8 cellular contexts compared by ENCODE assay signal in the genomic region with DNA sequence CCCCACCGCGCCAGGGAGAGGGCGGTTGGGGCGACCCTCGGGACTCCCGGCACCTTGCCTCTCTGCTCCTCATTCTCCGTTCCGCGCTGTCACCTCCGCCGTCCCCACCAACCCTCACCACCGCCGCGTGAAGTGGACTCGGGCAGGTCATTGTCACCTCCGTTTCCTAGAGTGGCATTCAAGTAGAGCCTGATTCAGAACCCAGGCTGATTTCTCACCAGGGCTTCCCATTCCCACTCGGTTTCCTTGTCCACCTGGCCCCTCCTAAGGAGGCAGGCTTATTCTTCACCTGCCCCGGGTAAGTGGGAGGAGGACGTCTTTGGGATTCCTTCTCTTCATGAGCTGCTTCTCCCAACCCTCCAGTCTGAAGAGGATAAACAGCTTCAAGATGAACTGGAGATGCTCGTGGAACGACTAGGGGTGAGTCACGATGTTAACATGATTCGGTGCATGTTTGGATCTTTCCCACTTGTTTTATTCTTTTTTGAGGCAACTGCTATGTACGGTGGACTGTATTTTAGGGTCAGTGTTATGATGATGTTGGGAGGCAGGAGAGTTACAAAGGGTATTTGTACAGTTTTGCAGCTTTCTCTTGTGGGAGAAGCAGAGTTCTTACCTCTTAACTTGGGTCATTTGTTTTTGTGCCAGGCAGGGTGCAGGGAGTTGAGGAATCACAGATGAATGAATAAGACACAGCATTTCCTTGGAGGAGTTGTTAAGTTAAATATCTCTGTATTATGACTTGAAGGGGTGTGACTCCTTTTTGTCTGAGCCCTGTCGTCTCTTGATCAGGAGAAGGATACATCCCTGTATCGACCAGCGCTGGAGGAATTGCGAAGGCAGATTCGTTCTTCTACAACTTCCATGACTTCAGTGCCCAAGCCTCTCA. TPM values are rescaled to one million over a fixed set of nuclear protein-coding genes. Genes with fewer than 3 reads are reported as not detected.
A peak's percentile ranks its signal among the peaks of the same experiment; 100 is the strongest.
DNase-seq lines count a peak whose midpoint lies in the region; ATAC-seq, FAIRE-seq and TF ChIP-seq lines count a peak whose summit lies in the region.

No MANE protein-coding gene starts in this region.

- intact Hi-C loops in kidney (cut with DNase I): no loop called here

- peak overlapping the region; percentile 95 for H3K9ac ChIP-seq in BLaER1
- peak overlapping the region; percentile 97 for H3K9ac ChIP-seq in adipocyte (ENCODE audit: low read length)
- peak overlapping the region; percentile 57 to 83 for H3K9ac ChIP-seq in kidney (ENCODE audit: low read length in 2 of 2)

- no peak for FAIRE-seq in kidney (lab: Jason Lieb, UNC)

- no peak for TF ChIP-seq CTCF in kidney (IDR thresholded peaks at IDR 0.05; ENCODE audit: borderline replicate concordance, extremely low read depth, insufficient read depth)
- no peak for TF ChIP-seq CTCF in thoracic aorta (IDR thresholded peaks at IDR 0.05)

- H3K27ac ChIP-seq in BLaER1: peak overlapping the region; percentile 89
- no peak overlapping the region for H3K27ac ChIP-seq in kidney (ENCODE audit: low read depth in 2 of 2, low read length in 2 of 2)
- peak overlapping the region; percentile 31 to 54 for H3K27ac ChIP-seq in thoracic aorta

- H3K4me3 ChIP-seq in BLaER1 (peak overlapping the region; percentile 98), adipocyte (ENCODE audit: low read length) (peak overlapping the region; percentile 94), kidney (ENCODE audit: low read length in 2 of 2) (peak overlapping the region; percentile 90 to 91), thoracic aorta (peak overlapping the region; percentile 92)

- H3K36me3 ChIP-seq in BLaER1: peaks cover 48% of the 10 kb centered on the region
- H3K36me3 ChIP-seq in adipocyte (ENCODE audit: control insufficient read depth, insufficient read depth, low read length, severe bottlenecking): peaks cover 44% of the 10 kb centered on the region
- H3K36me3 ChIP-seq in kidney (ENCODE audit: control insufficient read depth in 1 of 2, insufficient read depth in 2 of 2, low read length in 2 of 2): peaks cover 38 to 42% of the 10 kb centered on the region in 2 donors
- peaks cover 36% of the 10 kb centered on the region for H3K36me3 ChIP-seq in thoracic aorta

- peaks cover 48% of the 10 kb centered on the region for H4K20me1 ChIP-seq in BLaER1

- DNase-seq in adipocyte (ENCODE audit: low read depth) (peak; percentile 62), kidney (no peak), thoracic aorta (ENCODE audit: low spot score) (no peak), DMS153 treated with DMSO at 0.1 percent for 48 hours (lab: John Stamatoyannopoulos, UW; ENCODE audit: unreplicated experiment) (no peak), GM19240 (ENCODE audit: insufficient read length, low spot score) (no peak)

- H3K4me2 ChIP-seq in BLaER1: peak overlapping the region; percentile 94

- H3K9me3 ChIP-seq in BLaER1: no peaks in the 10 kb centered on the region
- no peaks in the 10 kb centered on the region for H3K9me3 ChIP-seq in adipocyte (ENCODE audit: control insufficient read depth, low read length)
- H3K9me3 ChIP-seq in kidney (ENCODE audit: control insufficient read depth in 1 of 2, low read length in 2 of 2): no peaks in the 10 kb centered on the region
- H3K9me3 ChIP-seq in thoracic aorta: no peaks in the 10 kb centered on the region

- H3K4me1 ChIP-seq in BLaER1 (peaks cover 23% of the 10 kb centered on the region), adipocyte (ENCODE audit: control insufficient read depth, insufficient read depth, low read length) (peaks cover 9% of the 10 kb centered on the region), kidney (ENCODE audit: control insufficient read depth in 1 of 2, insufficient read depth in 1 of 2, low read depth in 1 of 2, low read length in 2 of 2) (peaks cover 5 to 10% of the 10 kb centered on the region in 2 donors), thoracic aorta (ENCODE audit: control insufficient read depth in 1 of 2, low read depth in 2 of 2) (peaks cover 13 to 17% of the 10 kb centered on the region in 2 donors)

- H3K27me3 ChIP-seq in BLaER1: no peaks in the 10 kb centered on the region
- no peaks in the 10 kb centered on the region for H3K27me3 ChIP-seq in adipocyte (replicated peaks; ENCODE audit: control insufficient read depth, insufficient read depth, low read length)
- H3K27me3 ChIP-seq in thoracic aorta (replicated peaks; ENCODE audit: insufficient read depth): no peaks in the 10 kb centered on the region

- ATAC-seq in HG03460 (IDR thresholded peaks at IDR 0.05; ENCODE audit: unreplicated experiment): peak; percentile 2
- ATAC-seq in thoracic aorta (ENCODE audit: insufficient number of reproducible peaks, low FRiP score, low read depth): peak; percentile 1
- no peak for ATAC-seq in HG02970 (IDR thresholded peaks at IDR 0.05; ENCODE audit: low FRiP score, unreplicated experiment)

RNA-seq across cellular contexts. Expression of gene PSMD2, which starts 0.7 kb away (rescaled TPM):
- total RNA-seq in kidney: 149 TPM
- polyA plus RNA-seq in kidney (ENCODE audit: insufficient read depth, low read depth, low replicate concordance): 104 TPM
- total RNA-seq in thoracic aorta: 100 to 1,000 TPM; 160 to 213 TPM

RNA-seq across cellular contexts. Expression of gene EIF4G1, which starts 14.7 kb away (rescaled TPM):
- total RNA-seq in kidney (327 TPM), thoracic aorta (100 to 1,000 TPM; 254 to 334 TPM)
- polyA plus RNA-seq in kidney (ENCODE audit: insufficient read depth, low read depth, low replicate concordance): 118 TPM

RNA-seq across cellular contexts. Expression of gene ECE2, which starts 23.9 kb away (rescaled TPM):
- not detected for total RNA-seq in kidney
- polyA plus RNA-seq in kidney (ENCODE audit: insufficient read depth, low read depth, low replicate concordance): not detected
- not detected for total RNA-seq in thoracic aorta

RNA-seq across cellular contexts. Expression of gene FAM131A, which starts 37.7 kb away (rescaled TPM):
- total RNA-seq in kidney (20.1 TPM), thoracic aorta (10 to 100 TPM; 55.4 to 91.8 TPM)
- polyA plus RNA-seq in kidney (ENCODE audit: insufficient read depth, low read depth, low replicate concordance): 14.0 TPM

RNA-seq across cellular contexts. Expression of gene CAMK2N2, which starts 38.4 kb away (rescaled TPM):
- total RNA-seq in kidney (0.31 TPM), thoracic aorta (not detected)
- 0.39 TPM for polyA plus RNA-seq in kidney (ENCODE audit: insufficient read depth, low read depth, low replicate concordance)

Comparison
In these comparisons a context has a peak if more than half of its experiments do, and no peak if none do; other contexts are left out.
1. H3K27ac ChIP-seq: peak in BLaER1 (single experiment) and thoracic aorta (2 of 2); none in kidney (0 of 2).
2. Peak in every context shown above with its lines, with median percentiles within 50 percentile points of each other: H3K4me3 ChIP-seq and H3K9ac ChIP-seq.